8 cellular contexts compared by ENCODE assay signal in genomic region chr6:26157838-26158580, GRCh38.
DNase-seq lines count a peak whose midpoint lies in the region; ATAC-seq and FAIRE-seq lines count a peak whose summit lies in the region.

No MANE protein-coding gene starts in this region.

- ATAC-seq in GM21367 (IDR thresholded peaks at IDR 0.05; ENCODE audit: unreplicated experiment): peak; percentile 54

- DNase-seq in COLO829 (ENCODE audit: low spot score): peak; percentile 99
- DNase-seq in HTR-8/SVneo (ENCODE audit: insufficient read length, low spot score): peak; percentile 92
- DNase-seq in NOMO-1 treated with dmso at 0.1 percent for 144 hours (lab: John Stamatoyannopoulos, UW; ENCODE audit: unreplicated experiment): peak; percentile 97
- DNase-seq in activated CD8-positive, alpha-beta memory T cell treated with anti-CD3 and anti-CD28 coated beads, Interleukin-2, amount 50 U/mL, for 4 hours: peak; percentile 71
- DNase-seq in mesenteric fat pad (ENCODE audit: low spot score): peak; percentile 90
- peak; percentile 55 for DNase-seq in stimulated activated CD8-positive, alpha-beta memory T cell treated with anti-CD3 and anti-CD28 coated beads, Interleukin-15, amount 100 ng/mL, for 24 hours (ENCODE audit: low read depth)

- peak; percentile 20 for FAIRE-seq in HTR-8/SVneo (lab: Jason Lieb, UNC)
- FAIRE-seq in endometrium (lab: Jason Lieb, UNC): peak; percentile 97

Comparison
In these comparisons a context has a peak if more than half of its experiments do, and no peak if none do; other contexts are left out.
1. Peak in every context shown above with its lines: DNase-seq and ATAC-seq.